ENCODE assay signal across 26 cellular contexts in genomic region chrX:133796282-133796681, GRCh38.
DNase-seq lines count a peak whose midpoint lies in the region; ATAC-seq, FAIRE-seq and TF ChIP-seq lines count a peak whose summit lies in the region.
"Had no signal": no experiment of that assay in that cellular context is flagged by ENCODE, and none has a peak within 500 bp of the region (broad histone marks: within the 10 kb centered on the region; RNA-seq: fewer than 3 reads in every experiment).

No MANE protein-coding gene starts in this region.

- H3K27me3 Mint-ChIP-seq in activated naive CD8-positive, alpha-beta T cell treated with anti-CD3 and anti-CD28 coated beads, Interleukin-2, amount 50 U/mL, for 24 hours: no peaks in the 10 kb centered on the region

- TF ChIP-seq RAD21 in GM12878 (IDR thresholded peaks at IDR 0.05; ENCODE audit: insufficient read depth, low read depth, low read length): no peak

- H3K4me1 Mint-ChIP-seq in activated naive CD8-positive, alpha-beta T cell treated with anti-CD3 and anti-CD28 coated beads, Interleukin-2, amount 50 U/mL, for 24 hours: no peaks in the 10 kb centered on the region

- H3K27ac Mint-ChIP-seq in activated naive CD8-positive, alpha-beta T cell treated with anti-CD3 and anti-CD28 coated beads, Interleukin-2, amount 50 U/mL, for 24 hours: no peak overlapping the region
- H3K27ac Mint-ChIP-seq: CD8-positive, alpha-beta T cell; GM23338 had no signal

- no peak for TF ChIP-seq EP300 in GM12878 (IDR thresholded peaks at IDR 0.05; ENCODE audit: borderline replicate concordance in 1 of 2, control insufficient read depth in 1 of 2, low read depth in 2 of 2, low read length in 2 of 2)

- intact Hi-C loops in GM12878 (cut with micrococcal nuclease; ENCODE audit: unreplicated experiment): no loop called here

- H3K4me3 Mint-ChIP-seq in activated naive CD8-positive, alpha-beta T cell treated with anti-CD3 and anti-CD28 coated beads, Interleukin-2, amount 50 U/mL, for 24 hours: no peak overlapping the region
- H3K4me3 Mint-ChIP-seq: CD8-positive, alpha-beta T cell; GM23338 had no signal

- H4K20me1 ChIP-seq in GM12878 (ENCODE audit: control insufficient read depth, insufficient read depth): no peaks in the 10 kb centered on the region

- RAD21 ChIA-PET in GM12878 (lab: Charles Lee; ENCODE audit: unreplicated experiment): no interaction called here

- H3K36me3 Mint-ChIP-seq in activated naive CD8-positive, alpha-beta T cell treated with anti-CD3 and anti-CD28 coated beads, Interleukin-2, amount 50 U/mL, for 24 hours (ENCODE audit: low read depth): no peaks in the 10 kb centered on the region
- H3K36me3 Mint-ChIP-seq: CD8-positive, alpha-beta T cell had no signal

- H3K79me2 ChIP-seq in GM12878 (ENCODE audit: control insufficient read depth, insufficient read depth, low read length): no peaks in the 10 kb centered on the region

- H3K4me2 ChIP-seq in GM12878 (ENCODE audit: control insufficient read depth, insufficient read depth): no peak overlapping the region
- H3K4me2 ChIP-seq: BLaER1 treated with 17β-estradiol and CSF1 and Interleukin-3, amounts not matched to agents 10 nM and 100 nM; GM23338; KMS-11 had no signal

- no peaks in the 10 kb centered on the region for H3K36me3 ChIP-seq in GM12878 (ENCODE audit: control insufficient read depth in 2 of 2, insufficient read depth in 2 of 2, low read length in 1 of 2)
- H3K36me3 ChIP-seq: BLaER1 treated with 17β-estradiol and CSF1 and Interleukin-3, amounts not matched to agents 10 nM and 100 nM; HAP-1 had no signal

- no peaks in the 10 kb centered on the region for H3K9me3 Mint-ChIP-seq in activated naive CD8-positive, alpha-beta T cell treated with anti-CD3 and anti-CD28 coated beads, Interleukin-2, amount 50 U/mL, for 24 hours
- H3K9me3 Mint-ChIP-seq: CD8-positive, alpha-beta T cell; GM23338 had no signal

- DNase-seq in GM10248 (ENCODE audit: extremely low spot score) (peak; percentile 2), GM12878 (ENCODE audit: low read depth, low spot score) (no peak), substantia nigra (lab: John Stamatoyannopoulos, UW) (no peak), CD1c-positive myeloid dendritic cell (ENCODE audit: extremely low spot score) (no peak)
- no peak for DNase-seq in activated CD4-positive, alpha-beta T cell treated with anti-CD3 and anti-CD28 coated beads, Interleukin-2, amount 50 U/mL, for 4 hours
- DNase-seq in activated naive CD8-positive, alpha-beta T cell treated with anti-CD3 and anti-CD28 coated beads, Interleukin-2, amount 50 U/mL, for 24 hours: no peak
- DNase-seq: 8988T; CD8-positive, alpha-beta T cell; IMR-90; NCI-H1092 treated with DMSO at 0.1 percent for 48 hours; NCI-H146; NCI-H2029; NCI-H226; NCI-H510A treated with DMSO at 0.1 percent for 48 hours; NCI-H82; SHP77 treated with DMSO at 0.1 percent for 48 hours; SW 1271; T-helper 2 cell had no signal

- in situ Hi-C loops in GM12878 (cut with MboI): no loop called here

- SMC1A ChIA-PET in GM12878 (lab: Charles Lee; ENCODE audit: uncharacterized antibody, unreplicated experiment): no interaction called here

- H3K27ac ChIP-seq in GM12878 (ENCODE audit: control insufficient read depth, insufficient read depth) (no peak overlapping the region), substantia nigra (ENCODE audit: low read depth, low read length, poor library complexity, severe bottlenecking) (no peak overlapping the region)
- H3K27ac ChIP-seq: BLaER1 treated with 17β-estradiol and CSF1 and Interleukin-3, amounts not matched to agents 10 nM and 100 nM; KMS-11; RWPE1; SK-N-MC had no signal

- TF ChIP-seq POLR2A in GM12878 (IDR thresholded peaks at IDR 0.05; ENCODE audit: low read depth, low read length): no peak

- H3K9me3 ChIP-seq in GM12878 (replicated peaks; ENCODE audit: control insufficient read depth, insufficient read depth, low read length): no peaks in the 10 kb centered on the region
- H3K9me3 ChIP-seq: BLaER1 treated with 17β-estradiol and CSF1 and Interleukin-3, amounts not matched to agents 10 nM and 100 nM; HAP-1 had no signal

- no peaks in the 10 kb centered on the region for H3K4me1 ChIP-seq in GM12878 (ENCODE audit: control insufficient read depth, insufficient read depth, low read length)
- H3K4me1 ChIP-seq: BLaER1 treated with 17β-estradiol and CSF1 and Interleukin-3, amounts not matched to agents 10 nM and 100 nM had no signal

- H3K4me3 ChIP-seq in GM12878: no peak overlapping the region
- H3K4me3 ChIP-seq: BLaER1 treated with 17β-estradiol and CSF1 and Interleukin-3, amounts not matched to agents 10 nM and 100 nM; GM23338; HAP-1; SK-N-MC had no signal

- no TSS peak for BruUV-seq in GM12878 (replicated peaks; lab: Mats Ljungman, UMichigan)

- no peak for FAIRE-seq in GM12878 (lab: Jason Lieb, UNC)

- H2AFZ ChIP-seq in GM12878 (ENCODE audit: control insufficient read depth, low read depth, low read length): no peak overlapping the region
- H2AFZ ChIP-seq: GM23338 had no signal

- TF ChIP-seq CTCF in GM10248 (IDR thresholded peaks at IDR 0.05; ENCODE audit: control extremely low read depth, extremely low read depth, low read depth, missing control alignments): no peak
- no peak for TF ChIP-seq CTCF in GM12878 (IDR thresholded peaks at IDR 0.05 in 2 of 3, conservative IDR thresholded peaks at IDR 0.05 in 1 of 3; ENCODE audit: control insufficient read depth in 2 of 3, extremely low read depth in 1 of 3, insufficient read depth in 1 of 3, low read depth in 3 of 3, low read length in 3 of 3)

- ATAC-seq in GM18868 (IDR thresholded peaks at IDR 0.05; ENCODE audit: unreplicated experiment) (peak; percentile 63), HG02642 (IDR thresholded peaks at IDR 0.05; ENCODE audit: poor library complexity, unreplicated experiment) (peak; percentile 46), GM12878 (no peak)
- no peak for ATAC-seq in activated naive CD8-positive, alpha-beta T cell treated with anti-CD3 and anti-CD28 coated beads, Interleukin-2, amount 50 U/mL, for 24 hours
- ATAC-seq: CD8-positive, alpha-beta T cell; GM23338 had no signal

- POLR2A ChIA-PET in GM10248 (lab: Yijun Ruan, JAX): no interaction called here
- POLR2A ChIA-PET in GM12878 (lab: Charles Lee): no interaction called here

- CTCF ChIA-PET in GM10248 (lab: Yijun Ruan, JAX) (no interaction called here), GM12878 (lab: Yijun Ruan, JAX) (no interaction called here)

- no peak overlapping the region for H3K9ac ChIP-seq in GM12878 (ENCODE audit: control insufficient read depth, insufficient read depth, low read length)
- H3K9ac ChIP-seq: BLaER1 treated with 17β-estradiol and CSF1 and Interleukin-3, amounts not matched to agents 10 nM and 100 nM; KMS-11 had no signal

- H3K27me3 ChIP-seq in GM12878 (replicated peaks in 1 of 2; ENCODE audit: control insufficient read depth in 2 of 2, insufficient read depth in 2 of 2, low read length in 1 of 2): no peaks in the 10 kb centered on the region

TF ChIP-seq in GM12878, 131 proteins besides CTCF, POLR2A, EP300 and RAD21:
- no peak for TF ChIP-seq RUNX3 (IDR thresholded peaks at IDR 0.05; ENCODE audit: low read length)
- TF ChIP-seq SPI1 (IDR thresholded peaks at IDR 0.05; ENCODE audit: borderline replicate concordance, insufficient read depth, low read depth, low read length): peak; percentile 38; the same call in 1 of the 2 replicates
- no peak for TF ChIP-seq NFIC (IDR thresholded peaks at IDR 0.05; ENCODE audit: low read depth, low read length)

Comparison
In these comparisons a context has a peak if more than half of its experiments do, and no peak if none do; other contexts are left out.
1. ATAC-seq: peak in GM18868 (single experiment) and HG02642 (single experiment); none in GM12878 (single experiment) and activated naive CD8-positive, alpha-beta T cell treated with anti-CD3 and anti-CD28 coated beads, Interleukin-2, amount 50 U/mL, for 24 hours (single experiment).